In the genomic region with DNA sequence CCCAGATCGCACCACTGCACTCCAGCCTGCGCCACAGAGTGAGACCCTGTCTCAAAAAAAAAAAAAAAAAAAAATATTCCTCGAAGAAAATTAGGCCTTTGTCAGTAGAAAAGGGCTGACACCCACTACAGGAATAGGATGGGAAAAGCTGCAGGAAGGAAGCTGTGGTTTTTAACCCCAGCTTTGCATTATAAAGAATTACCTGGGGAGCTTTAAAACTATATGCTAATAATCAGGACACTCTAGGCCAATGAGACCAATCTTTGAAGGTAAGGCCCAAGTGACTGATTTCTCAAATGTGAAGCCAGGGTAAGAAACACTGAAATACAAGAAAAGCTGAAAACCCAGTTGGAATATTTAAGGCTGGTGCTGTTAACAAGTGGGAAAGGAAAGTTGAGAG, we compare ENCODE assay signal across 8 cellular contexts.
DNase-seq lines count a peak whose midpoint lies in the region; ATAC-seq and TF ChIP-seq lines count a peak whose summit lies in the region.

No MANE protein-coding gene starts in this region.

- TF ChIP-seq CTCF in heart right ventricle (IDR thresholded peaks at IDR 0.05): no peak
- no peak for TF ChIP-seq CTCF in vagina (IDR thresholded peaks at IDR 0.05)

- no peak for ATAC-seq in heart right ventricle
- ATAC-seq in central memory CD8-positive, alpha-beta T cell (replicated peaks; ENCODE audit: extremely low read depth, poor library complexity, severe bottlenecking): no peak
- no peak for ATAC-seq in GM19328 (IDR thresholded peaks at IDR 0.05; ENCODE audit: unreplicated experiment)

- H3K9me3 ChIP-seq in heart right ventricle (no peaks in the 10 kb centered on the region), muscle layer of duodenum (ENCODE audit: control insufficient read depth in 1 of 2, low read length in 2 of 2) (no peaks in the 10 kb centered on the region), vagina (no peaks in the 10 kb centered on the region)

- TF ChIP-seq POLR2A in vagina (IDR thresholded peaks at IDR 0.05) (no peak), erythroblast (IDR thresholded peaks at IDR 0.05; ENCODE audit: low read length) (no peak)

- peaks cover 62% of the 10 kb centered on the region for H3K4me1 Mint-ChIP-seq in central memory CD8-positive, alpha-beta T cell

- peak overlapping the region in 8 of 10 donors; percentile 77 to 96 (median 90) for H3K4me3 ChIP-seq in heart right ventricle
- peak overlapping the region; percentile 81 to 84 for H3K4me3 ChIP-seq in muscle layer of duodenum (ENCODE audit: low read depth in 1 of 2, low read length in 2 of 2)
- peak overlapping the region in 1 of 2 donors; percentile 85 for H3K4me3 ChIP-seq in vagina

- peaks cover 27 to 73% (median 69%) of the 10 kb centered on the region in 9 donors for H3K4me1 ChIP-seq in heart right ventricle
- peaks cover 36 to 70% of the 10 kb centered on the region in 2 donors for H3K4me1 ChIP-seq in muscle layer of duodenum (ENCODE audit: control insufficient read depth in 1 of 2, insufficient read depth in 2 of 2, low read length in 2 of 2)
- peaks cover 71% of the 10 kb centered on the region for H3K4me1 ChIP-seq in vagina

- H3K27ac ChIP-seq in heart right ventricle: peak overlapping the region in 9 of 10 donors; percentile 61 to 97 (median 91)
- H3K27ac ChIP-seq in muscle layer of duodenum (ENCODE audit: low read length): peak overlapping the region; percentile 80
- peak overlapping the region; percentile 86 for H3K27ac ChIP-seq in vagina

- no peak for DNase-seq in heart right ventricle
- no peak for DNase-seq in cardiac septum (ENCODE audit: low spot score)
- DNase-seq in central memory CD8-positive, alpha-beta T cell (ENCODE audit: low spot score in 2 of 2): no peak
- no peak for DNase-seq in vagina (ENCODE audit: extremely low spot score in 2 of 2)
- DNase-seq in NCI-H345 treated with DMSO at 0.1 percent for 48 hours (lab: John Stamatoyannopoulos, UW; ENCODE audit: unreplicated experiment): no peak
- no peak for DNase-seq in erythroblast (lab: John Stamatoyannopoulos, UW)

- WGBS in heart right ventricle, 2 donors: 38 to 58% methylated on average over 3 of the region's 3 CpGs

- H3K9me3 Mint-ChIP-seq in central memory CD8-positive, alpha-beta T cell: no peaks in the 10 kb centered on the region

- no peaks in the 10 kb centered on the region for H3K27me3 Mint-ChIP-seq in central memory CD8-positive, alpha-beta T cell

- H3K36me3 Mint-ChIP-seq in central memory CD8-positive, alpha-beta T cell (ENCODE audit: insufficient read depth): peaks cover 12% of the 10 kb centered on the region

- intact Hi-C loops in heart right ventricle (cut with DNase I): no loop called here
- intact Hi-C loops in cardiac septum (cut with DNase I): no loop called here
- intact Hi-C loops in vagina (cut with DNase I): no loop called here

- peak overlapping the region; percentile 88 for H3K4me3 Mint-ChIP-seq in central memory CD8-positive, alpha-beta T cell

- no peaks in the 10 kb centered on the region for H3K27me3 ChIP-seq in heart right ventricle
- no peaks in the 10 kb centered on the region for H3K27me3 ChIP-seq in muscle layer of duodenum (ENCODE audit: low read depth, low read length)
- H3K27me3 ChIP-seq in vagina: no peaks in the 10 kb centered on the region

- H3K27ac Mint-ChIP-seq in central memory CD8-positive, alpha-beta T cell (ENCODE audit: low read depth): peak overlapping the region; percentile 82

- peaks cover 0 to 22% (median 0%) of the 10 kb centered on the region in 9 donors for H3K36me3 ChIP-seq in heart right ventricle
- no peaks in the 10 kb centered on the region for H3K36me3 ChIP-seq in muscle layer of duodenum (ENCODE audit: control insufficient read depth in 1 of 2, insufficient read depth in 2 of 2, low read length in 2 of 2)
- no peaks in the 10 kb centered on the region for H3K36me3 ChIP-seq in vagina
